8 cellular contexts compared by ENCODE assay signal in genomic region chr15:64911317-64912186, GRCh38. TPM values are rescaled to one million over a fixed set of nuclear protein-coding genes. Genes with fewer than 3 reads are reported as not detected.
DNase-seq lines count a peak whose midpoint lies in the region; ATAC-seq and TF ChIP-seq lines count a peak whose summit lies in the region.

Gene ANKDD1A, plus strand, starts transcription at chr15:64911902. Its CDS starts 29 bp downstream, at chr15:64911931.

- peaks cover 11% of the 10 kb centered on the region for H3K4me1 ChIP-seq in stomach smooth muscle (ENCODE audit: control insufficient read depth, insufficient read depth, low read length)

- DNase-seq in Calu3 (peak; percentile 70), NCI-H146 treated with DMSO at 0.1 percent for 48 hours (lab: John Stamatoyannopoulos, UW; ENCODE audit: unreplicated experiment) (peak; percentile 67), epidermal melanocyte (ENCODE audit: insufficient read length, low spot score) (peak; percentile 71), midbrain (lab: John Stamatoyannopoulos, UW) (peak; percentile 30), NAMALWA (ENCODE audit: low spot score) (no peak)
- peak; percentile 59 for DNase-seq in activated CD4-positive, alpha-beta T cell treated with anti-CD3 and anti-CD28 coated beads, Interleukin-2, amount 10 ng/mL, durations not matched to agents 7 days and 5 days

- H3K4me3 ChIP-seq in stomach smooth muscle (ENCODE audit: low read length in 2 of 2), result peak within 1 kb of the TSS; percentile 77 to 82

- peak within 1 kb of the TSS; percentile 35 to 58 for H3K9ac ChIP-seq in stomach smooth muscle (ENCODE audit: low read length in 2 of 2)

- peaks cover 87% of the 10 kb centered on the region for H3K27me3 Mint-ChIP-seq in Calu3 (ENCODE audit: unreplicated experiment)
- peaks cover 26% of the 10 kb centered on the region for H3K27me3 Mint-ChIP-seq in activated CD4-positive, alpha-beta T cell treated with anti-CD3 and anti-CD28 coated beads, Interleukin-2, amount 10 ng/mL, durations not matched to agents 7 days and 5 days

- TF ChIP-seq CTCF in Calu3 (IDR thresholded peaks at IDR 0.05; ENCODE audit: unreplicated experiment), result no peak

- H3K27me3 ChIP-seq in stomach smooth muscle (ENCODE audit: control insufficient read depth in 1 of 2, insufficient read depth in 2 of 2, low read length in 2 of 2), result no peaks in the 10 kb centered on the region

- POLR2A ChIA-PET in activated CD4-positive, alpha-beta T cell treated with anti-CD3 and anti-CD28 coated beads, Interleukin-2, amount 10 ng/mL, durations not matched to agents 7 days and 5 days (lab: Charles Lee), result no interaction called here

- intact Hi-C loops in Calu3 (cut with micrococcal nuclease; ENCODE audit: unreplicated experiment), result no loop called here

- no peaks in the 10 kb centered on the region for H3K36me3 ChIP-seq in stomach smooth muscle (ENCODE audit: control insufficient read depth in 2 of 2, insufficient read depth in 2 of 2, low read length in 2 of 2)

- H3K36me3 Mint-ChIP-seq in Calu3 (ENCODE audit: insufficient read depth, unreplicated experiment), result peaks cover 5% of the 10 kb centered on the region
- no peaks in the 10 kb centered on the region for H3K36me3 Mint-ChIP-seq in activated CD4-positive, alpha-beta T cell treated with anti-CD3 and anti-CD28 coated beads, Interleukin-2, amount 10 ng/mL, durations not matched to agents 7 days and 5 days (ENCODE audit: low read depth)

- CTCF ChIA-PET in Calu3 (lab: Charles Lee), result no interaction called here
- CTCF ChIA-PET in activated CD4-positive, alpha-beta T cell treated with anti-CD3 and anti-CD28 coated beads, Interleukin-2, amount 10 ng/mL, durations not matched to agents 7 days and 5 days (lab: Charles Lee), result interaction anchor here (0.5 to 1.0 kb wide), 5 partner anchors 10 to 155 kb away, joined by 3 to 5 read pairs (median 4); no protein-coding TSS in a partner anchor

- peaks cover 8% of the 10 kb centered on the region for H3K4me1 Mint-ChIP-seq in Calu3 (ENCODE audit: low read depth, unreplicated experiment)
- H3K4me1 Mint-ChIP-seq in activated CD4-positive, alpha-beta T cell treated with anti-CD3 and anti-CD28 coated beads, Interleukin-2, amount 10 ng/mL, durations not matched to agents 7 days and 5 days, result peaks cover 31% of the 10 kb centered on the region

- no peak within 1 kb of the TSS for H3K27ac ChIP-seq in stomach smooth muscle (ENCODE audit: low read length)

- H3K4me3 Mint-ChIP-seq in Calu3 (ENCODE audit: low read depth, unreplicated experiment), result peak within 1 kb of the TSS; percentile 80
- peak within 1 kb of the TSS; percentile 63 for H3K4me3 Mint-ChIP-seq in activated CD4-positive, alpha-beta T cell treated with anti-CD3 and anti-CD28 coated beads, Interleukin-2, amount 10 ng/mL, durations not matched to agents 7 days and 5 days

- peak; percentile 61 for ATAC-seq in GM21515 (IDR thresholded peaks at IDR 0.05; ENCODE audit: unreplicated experiment)

- H3K27ac Mint-ChIP-seq in Calu3 (ENCODE audit: unreplicated experiment), result no peak within 1 kb of the TSS
- H3K27ac Mint-ChIP-seq in activated CD4-positive, alpha-beta T cell treated with anti-CD3 and anti-CD28 coated beads, Interleukin-2, amount 10 ng/mL, durations not matched to agents 7 days and 5 days, result no peak within 1 kb of the TSS

- H3K9me3 Mint-ChIP-seq in Calu3 (ENCODE audit: low read depth, unreplicated experiment), result no peaks in the 10 kb centered on the region
- no peaks in the 10 kb centered on the region for H3K9me3 Mint-ChIP-seq in activated CD4-positive, alpha-beta T cell treated with anti-CD3 and anti-CD28 coated beads, Interleukin-2, amount 10 ng/mL, durations not matched to agents 7 days and 5 days

- BruUV-seq in Calu3 (replicated peaks; lab: Mats Ljungman, UMichigan), result no TSS peak

- no peaks in the 10 kb centered on the region for H3K9me3 ChIP-seq in stomach smooth muscle (ENCODE audit: control insufficient read depth in 2 of 2, low read length in 2 of 2)

RNA-seq across cellular contexts. Expression of gene ANKDD1A, which starts in this region (rescaled TPM):
- total RNA-seq in Calu3 (2022), result 0.37 and 0.42 TPM in 2 replicates
- total RNA-seq in activated CD4-positive, alpha-beta T cell treated with anti-CD3 and anti-CD28 coated beads, Interleukin-2, amount 10 ng/mL, durations not matched to agents 7 days and 5 days, result 1 to 10 TPM in 1 of 2 experiments, under 1 TPM in 1; 0.87 to 1.1 TPM

Comparison
In these comparisons a context has a peak if more than half of its experiments do, and no peak if none do; other contexts are left out.
1. Peak in DNase-seq in Calu3; RNA of the gene not detected or under 1 TPM.